Comparison of ENCODE assay signal across 32 cellular contexts in genomic region chr11:116541460-116541859, GRCh38.
"Had no signal": no experiment of that assay in that cellular context is flagged by ENCODE, and none has a peak within 500 bp of the region (broad histone marks: within the 10 kb centered on the region; RNA-seq: fewer than 3 reads in every experiment).

No MANE protein-coding gene starts in this region.

- H3K27ac Mint-ChIP-seq: activated naive CD4-positive, alpha-beta T cell treated with anti-CD3 and anti-CD28 coated beads, Interleukin-2, amount 10 ng/mL, durations not matched to agents 7 days and 5 days; activated naive CD8-positive, alpha-beta T cell treated with anti-CD3 and anti-CD28 coated beads, Interleukin-2, amount 10 ng/mL, durations not matched to agents 7 days and 5 days; activated T-cell treated with anti-CD3 and anti-CD28 coated beads, Interleukin-2, amount 50 U/mL, for 24 hours; brain; nephron progenitor cell; stimulated activated effector memory CD8-positive, alpha-beta T cell treated with anti-CD3 and anti-CD28 coated beads, Interleukin-12 subunit alpha, Interleukin-12 subunit beta, amount 100 ng/mL, for 72 hours; stimulated activated naive CD8-positive, alpha-beta T cell treated with anti-CD3 and anti-CD28 coated beads, Interleukin-15, Interleukin-2, amounts not matched to agents 100 ng/mL and 50 ng/mL, for 24 hours had no signal

- H3K9me3 Mint-ChIP-seq: activated naive CD4-positive, alpha-beta T cell treated with anti-CD3 and anti-CD28 coated beads, Interleukin-2, amount 10 ng/mL, durations not matched to agents 7 days and 5 days; activated naive CD8-positive, alpha-beta T cell treated with anti-CD3 and anti-CD28 coated beads, Interleukin-2, amount 10 ng/mL, durations not matched to agents 7 days and 5 days; activated T-cell treated with anti-CD3 and anti-CD28 coated beads, Interleukin-2, amount 50 U/mL, for 24 hours; stimulated activated effector memory CD8-positive, alpha-beta T cell treated with anti-CD3 and anti-CD28 coated beads, Interleukin-12 subunit alpha, Interleukin-12 subunit beta, amount 100 ng/mL, for 72 hours; stimulated activated naive CD8-positive, alpha-beta T cell treated with anti-CD3 and anti-CD28 coated beads, Interleukin-15, Interleukin-2, amounts not matched to agents 100 ng/mL and 50 ng/mL, for 24 hours had no signal

- FAIRE-seq: frontal cortex, small intestine, TTC549, urothelium cell line had no signal

- H3K9me3 ChIP-seq: ascending aorta, colonic mucosa, lower lobe of right lung, neutrophil, psoas muscle, thoracic aorta had no signal

- H3K4me1 Mint-ChIP-seq: activated naive CD4-positive, alpha-beta T cell treated with anti-CD3 and anti-CD28 coated beads, Interleukin-2, amount 10 ng/mL, durations not matched to agents 7 days and 5 days; activated naive CD8-positive, alpha-beta T cell treated with anti-CD3 and anti-CD28 coated beads, Interleukin-2, amount 10 ng/mL, durations not matched to agents 7 days and 5 days; stimulated activated effector memory CD8-positive, alpha-beta T cell treated with anti-CD3 and anti-CD28 coated beads, Interleukin-12 subunit alpha, Interleukin-12 subunit beta, amount 100 ng/mL, for 72 hours had no signal

- H3K36me3 ChIP-seq: ascending aorta, cardiac muscle cell, colonic mucosa, lower lobe of right lung, neutrophil, sigmoid colon, thoracic aorta had no signal

- H3K27ac ChIP-seq: ascending aorta, cardiac muscle cell, colonic mucosa, lower lobe of right lung, neutrophil, psoas muscle, sigmoid colon, thoracic aorta, VCaP had no signal

- H3K4me3 Mint-ChIP-seq: activated naive CD4-positive, alpha-beta T cell treated with anti-CD3 and anti-CD28 coated beads, Interleukin-2, amount 10 ng/mL, durations not matched to agents 7 days and 5 days; activated naive CD8-positive, alpha-beta T cell treated with anti-CD3 and anti-CD28 coated beads, Interleukin-2, amount 10 ng/mL, durations not matched to agents 7 days and 5 days; activated T-cell treated with anti-CD3 and anti-CD28 coated beads, Interleukin-2, amount 50 U/mL, for 24 hours; brain; nephron progenitor cell; stimulated activated effector memory CD8-positive, alpha-beta T cell treated with anti-CD3 and anti-CD28 coated beads, Interleukin-12 subunit alpha, Interleukin-12 subunit beta, amount 100 ng/mL, for 72 hours; stimulated activated naive CD8-positive, alpha-beta T cell treated with anti-CD3 and anti-CD28 coated beads, Interleukin-15, Interleukin-2, amounts not matched to agents 100 ng/mL and 50 ng/mL, for 24 hours had no signal

- DNase-seq: activated CD4-positive, alpha-beta T cell treated with anti-CD3 and anti-CD28 coated beads for 48 hours; activated CD4-positive, alpha-beta T cell treated with anti-CD3 and anti-CD28 coated beads, Interleukin-2, amount 50 U/mL, for 48 hours; activated CD8-positive, alpha-beta memory T cell treated with anti-CD3 and anti-CD28 coated beads, Interleukin-2, amount 50 U/mL, for 48 hours; activated gamma-delta T cell; activated naive CD4-positive, alpha-beta T cell treated with anti-CD3 and anti-CD28 coated beads, Interleukin-2, amount 10 ng/mL, durations not matched to agents 7 days and 5 days; activated naive CD8-positive, alpha-beta T cell treated with anti-CD3 and anti-CD28 coated beads, Interleukin-2, amount 10 ng/mL, durations not matched to agents 7 days and 5 days; activated T-cell treated with anti-CD3 and anti-CD28 coated beads, Interleukin-2, amount 50 U/mL, for 24 hours; cerebellar nuclear complex; colonic mucosa; effector CD8-positive, alpha-beta T cell; kidney glomerular epithelial cell; lower lobe of right lung; mesendoderm; nephron progenitor cell; psoas muscle; small intestine; stimulated activated CD4-positive, alpha-beta T cell treated with anti-CD3 and anti-CD28 coated beads, Interleukin-4, amount 100 ng/mL, for 24 hours; T-helper 9 cell; trophoblast cell had no signal

- H3K4me3 ChIP-seq: ascending aorta, cardiac muscle cell, colonic mucosa, lower lobe of right lung, psoas muscle, sigmoid colon, thoracic aorta had no signal

- H3K4me1 ChIP-seq: ascending aorta, colonic mucosa, lower lobe of right lung, psoas muscle, sigmoid colon had no signal

- ATAC-seq: left lobe of liver; lower lobe of right lung; psoas muscle; stimulated activated effector memory CD8-positive, alpha-beta T cell treated with anti-CD3 and anti-CD28 coated beads, Interleukin-12 subunit alpha, Interleukin-12 subunit beta, amount 100 ng/mL, for 72 hours had no signal

- H3K36me3 Mint-ChIP-seq: activated naive CD4-positive, alpha-beta T cell treated with anti-CD3 and anti-CD28 coated beads, Interleukin-2, amount 10 ng/mL, durations not matched to agents 7 days and 5 days; activated naive CD8-positive, alpha-beta T cell treated with anti-CD3 and anti-CD28 coated beads, Interleukin-2, amount 10 ng/mL, durations not matched to agents 7 days and 5 days; stimulated activated effector memory CD8-positive, alpha-beta T cell treated with anti-CD3 and anti-CD28 coated beads, Interleukin-12 subunit alpha, Interleukin-12 subunit beta, amount 100 ng/mL, for 72 hours had no signal
